ENCODE assay signal across 27 cellular contexts in genomic region chr2:34126279-34126678, GRCh38.
"Had no signal": no experiment of that assay in that cellular context is flagged by ENCODE, and none has a peak within 500 bp of the region (broad histone marks: within the 10 kb centered on the region; RNA-seq: fewer than 3 reads in every experiment).

No MANE protein-coding gene starts in this region.

- H3K27ac ChIP-seq: stomach, suprapubic skin, testis, thoracic aorta, thyroid gland, tibial artery, tibial nerve, transverse colon, upper lobe of left lung, upper lobe of right lung, uterus, vagina had no signal

- H3K4me3 ChIP-seq: stomach, suprapubic skin, testis, thoracic aorta, thyroid gland, tibial artery, tibial nerve, transverse colon, upper lobe of left lung, upper lobe of right lung, uterus, vagina had no signal

- H3K27me3 ChIP-seq: stomach, suprapubic skin, testis, thyroid gland, tibial artery, tibial nerve, transverse colon, upper lobe of left lung, upper lobe of right lung, uterus, vagina had no signal

- ATAC-seq: stimulated activated effector memory CD8-positive, alpha-beta T cell treated with anti-CD3 and anti-CD28 coated beads, Interleukin-12 subunit alpha, Interleukin-12 subunit beta, amount 100 ng/mL, for 72 hours; stimulated activated memory B cell treated with anti-CD40 and anti-IgM and Interleukin-4, amounts not matched to agents 10 μg/mL and 1 μg/mL and 100 μg/mL, for 72 hours; stimulated activated naive B cell treated with anti-CD40 and anti-IgM and Interleukin-4, amounts not matched to agents 10 μg/mL and 1 μg/mL and 100 μg/mL, for 72 hours; stimulated activated naive CD8-positive, alpha-beta T cell treated with anti-CD3 and anti-CD28 coated beads, Interleukin-15, amount 100 ng/mL, for 72 hours; stimulated activated naive CD8-positive, alpha-beta T cell treated with anti-CD3 and anti-CD28 coated beads, Interleukin-15, Interleukin-2, amounts not matched to agents 100 U/mL and 50 U/mL, for 24 hours; upper lobe of right lung had no signal

- FAIRE-seq: urothelium cell line had no signal

- H3K9me3 ChIP-seq: stomach, suprapubic skin, testis, thoracic aorta, thyroid gland, tibial artery, tibial nerve, transverse colon, upper lobe of left lung, upper lobe of right lung, uterus, vagina had no signal

- H3K36me3 ChIP-seq: stomach, suprapubic skin, thoracic aorta, thyroid gland, tibial artery, tibial nerve, transverse colon, upper lobe of left lung, upper lobe of right lung, uterus, vagina had no signal

- H3K4me1 ChIP-seq: stomach, suprapubic skin, testis, thyroid gland, tibial artery, tibial nerve, transverse colon, upper lobe of left lung, upper lobe of right lung, uterus, vagina had no signal

- DNase-seq: stimulated activated CD4-positive, alpha-beta T cell treated with anti-CD3 and anti-CD28 coated beads, Interleukin-2, amount 100 ng/mL, for 48 hours; stimulated activated CD4-positive, alpha-beta T cell treated with anti-CD3 and anti-CD28 coated beads, Interleukin-4, amount 100 ng/mL, for 1 hour; stimulated activated CD4-positive, alpha-beta T cell treated with anti-CD3 and anti-CD28 coated beads, Interleukin-4, amount 100 ng/mL, for 24 hours; stimulated activated CD4-positive, alpha-beta T cell treated with anti-CD3 and anti-CD28 coated beads, Interleukin-4, amount 100 ng/mL, for 4 hours; stimulated activated CD8-positive, alpha-beta memory T cell treated with anti-CD3 and anti-CD28 coated beads, Interleukin-4, amount 100 ng/mL, for 48 hours; stimulated activated naive B cell treated with anti-CD40 and anti-IgM and Interleukin-4, amounts not matched to agents 10 μg/mL and 1 μg/mL and 100 μg/mL, for 72 hours; stimulated activated naive CD4-positive, alpha-beta T cell; stimulated activated naive CD4-positive, alpha-beta T cell treated with Interleukin-2 at 50 U/mL for 16 hours; stimulated activated naive CD8-positive, alpha-beta T cell treated with anti-CD3 and anti-CD28 coated beads, Interleukin-15, amount 100 ng/mL, for 72 hours; stimulated activated naive CD8-positive, alpha-beta T cell treated with anti-CD3 and anti-CD28 coated beads, Interleukin-15, Interleukin-2, amounts not matched to agents 100 U/mL and 50 U/mL, for 24 hours; stomach; substantia nigra; testis; thyroid gland; tibial artery; transverse colon; trophoblast cell; upper lobe of left lung; upper lobe of right lung; uterus had no signal
